ENCODE assay signal across 17 cellular contexts in the genomic region with DNA sequence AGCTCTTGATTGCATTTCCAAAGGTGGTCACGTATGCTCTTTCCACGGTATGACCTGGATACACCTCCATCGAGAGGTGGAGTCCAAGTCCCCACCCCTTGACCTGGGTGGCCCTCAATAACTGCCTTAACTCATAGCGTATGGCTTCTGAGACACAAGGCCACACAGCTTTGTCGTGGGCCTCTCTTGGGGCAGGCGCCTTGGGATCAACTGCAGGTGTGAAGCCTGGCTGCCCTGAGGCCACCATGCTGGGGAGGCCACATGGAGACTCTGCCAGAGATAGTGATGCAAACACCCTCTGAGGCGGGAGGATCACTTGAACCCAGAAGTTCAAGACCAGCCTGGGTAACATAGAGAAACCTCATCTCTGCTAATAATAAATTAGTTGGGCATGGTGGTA. TPM values are rescaled to one million over a fixed set of nuclear protein-coding genes. Genes with fewer than 3 reads are reported as not detected.
DNase-seq lines count a peak whose midpoint lies in the region; ATAC-seq lines count a peak whose summit lies in the region.
"Had no signal": no experiment of that assay in that cellular context is flagged by ENCODE, and none has a peak within 500 bp of the region (broad histone marks: within the 10 kb centered on the region; RNA-seq: fewer than 3 reads in every experiment).

No MANE protein-coding gene starts in this region.

- CTCF ChIA-PET in activated naive CD4-positive, alpha-beta T cell treated with anti-CD3 and anti-CD28 coated beads, Interleukin-2, amount 10 ng/mL, durations not matched to agents 7 days and 5 days (lab: Charles Lee) = interaction anchor here (0.9 to 1.7 kb wide), 2 partner anchors 50 to 51 kb away, joined by 3 to 7 read pairs; no protein-coding TSS in a partner anchor
- CTCF ChIA-PET in T-cell (lab: Charles Lee) = no interaction called here

- H3K4me3 Mint-ChIP-seq in activated naive CD4-positive, alpha-beta T cell treated with anti-CD3 and anti-CD28 coated beads, Interleukin-2, amount 10 ng/mL, durations not matched to agents 7 days and 5 days = no peak overlapping the region
- H3K4me3 Mint-ChIP-seq in T-cell = no peak overlapping the region
- H3K4me3 Mint-ChIP-seq: HFFc6 had no signal

- H3K27ac Mint-ChIP-seq in activated naive CD4-positive, alpha-beta T cell treated with anti-CD3 and anti-CD28 coated beads, Interleukin-2, amount 10 ng/mL, durations not matched to agents 7 days and 5 days = peak overlapping the region; percentile 78
- H3K27ac Mint-ChIP-seq in T-cell = peak overlapping the region; percentile 34 to 84
- H3K27ac Mint-ChIP-seq: HFFc6 had no signal

- peaks cover 89% of the 10 kb centered on the region for H3K4me1 Mint-ChIP-seq in activated naive CD4-positive, alpha-beta T cell treated with anti-CD3 and anti-CD28 coated beads, Interleukin-2, amount 10 ng/mL, durations not matched to agents 7 days and 5 days
- peaks cover 64 to 87% (median 69%) of the 10 kb centered on the region in 3 donors for H3K4me1 Mint-ChIP-seq in T-cell

- ATAC-seq in T-cell (replicated peaks in 1 of 4) (no peak), left lobe of liver (no peak)
- ATAC-seq: A549 had no signal

- peaks cover 38% of the 10 kb centered on the region for H3K36me3 Mint-ChIP-seq in activated naive CD4-positive, alpha-beta T cell treated with anti-CD3 and anti-CD28 coated beads, Interleukin-2, amount 10 ng/mL, durations not matched to agents 7 days and 5 days
- no peaks in the 10 kb centered on the region for H3K36me3 Mint-ChIP-seq in T-cell

- peaks cover 8% of the 10 kb centered on the region for H3K27me3 Mint-ChIP-seq in activated naive CD4-positive, alpha-beta T cell treated with anti-CD3 and anti-CD28 coated beads, Interleukin-2, amount 10 ng/mL, durations not matched to agents 7 days and 5 days
- peaks cover 0 to 2% of the 10 kb centered on the region in 2 donors for H3K27me3 Mint-ChIP-seq in T-cell

- POLR2A ChIA-PET in T-cell (lab: Charles Lee) = no interaction called here

- no peak for DNase-seq in activated naive CD4-positive, alpha-beta T cell treated with anti-CD3 and anti-CD28 coated beads, Interleukin-2, amount 10 ng/mL, durations not matched to agents 7 days and 5 days
- no peak for DNase-seq in activated naive CD4-positive, alpha-beta T cell treated with Interleukin-2 at 50 U/mL for 16 hours
- no peak for DNase-seq in T-cell
- DNase-seq in islet precursor cell = peak; percentile 27
- DNase-seq in left lobe of liver (ENCODE audit: low spot score) = no peak
- DNase-seq in AG08395 (ENCODE audit: low spot score) = no peak
- DNase-seq in NCI-H1105 (lab: John Stamatoyannopoulos, UW) = no peak
- DNase-seq: 8988T, ACHN, C1 segment of cervical spinal cord, Calu3, COR-L47, DMS153, DND-41, GOT3, HFFc6 had no signal

- H3K9me3 Mint-ChIP-seq in activated naive CD4-positive, alpha-beta T cell treated with anti-CD3 and anti-CD28 coated beads, Interleukin-2, amount 10 ng/mL, durations not matched to agents 7 days and 5 days = peaks cover 36% of the 10 kb centered on the region
- H3K9me3 Mint-ChIP-seq in T-cell = peaks cover 0 to 4% (median 3%) of the 10 kb centered on the region in 3 donors

RNA-seq across cellular contexts. Expression of gene RASGEF1A, which starts 30.7 kb away (rescaled TPM):
- total RNA-seq in T-cell (1 to 10 TPM; 2.2 to 6.9 (median 5.6) TPM), left lobe of liver (0.13 TPM)
- total RNA-seq: HFFc6 had no signal
